In genomic region chr11:47414685-47415070, GRCh38 we compare ENCODE assay signal across 22 cellular contexts. TPM values are rescaled to one million over a fixed set of nuclear protein-coding genes. Genes with fewer than 3 reads are reported as not detected.
DNase-seq lines count a peak whose midpoint lies in the region; ATAC-seq, FAIRE-seq and TF ChIP-seq lines count a peak whose summit lies in the region.
"Had no signal": no experiment of that assay in that cellular context is flagged by ENCODE, and none has a peak within 500 bp of the region (broad histone marks: within the 10 kb centered on the region; RNA-seq: fewer than 3 reads in every experiment).

No MANE protein-coding gene starts in this region.

- peaks cover 9% of the 10 kb centered on the region; the same call in 1 of the 2 replicates for H3K36me3 ChIP-seq in ACC112 (ENCODE audit: insufficient read depth, low read length)
- H3K36me3 ChIP-seq in NT2/D1 (ENCODE audit: insufficient read depth, insufficient read length, low read length): peaks cover 85% of the 10 kb centered on the region
- peaks cover 11 to 20% of the 10 kb centered on the region in 2 donors for H3K36me3 ChIP-seq in kidney (ENCODE audit: control insufficient read depth in 1 of 2, insufficient read depth in 2 of 2, low read length in 2 of 2)
- peaks cover 71% of the 10 kb centered on the region for H3K36me3 ChIP-seq in skeletal muscle satellite cell (ENCODE audit: insufficient read depth, low read length)
- peaks cover 0 to 95% (median 52%) of the 10 kb centered on the region in 6 donors for H3K36me3 ChIP-seq in spleen

- H3K27me3 Mint-ChIP-seq in stimulated activated naive B cell treated with anti-CD40 and anti-IgM and Interleukin-4, amounts not matched to agents 10 μg/mL and 1 μg/mL and 100 μg/mL, for 72 hours: no peaks in the 10 kb centered on the region
- H3K27me3 Mint-ChIP-seq: activated naive CD4-positive, alpha-beta T cell treated with anti-CD3 and anti-CD28 coated beads, Interleukin-2, amount 10 ng/mL, durations not matched to agents 7 days and 5 days; CD8-positive, alpha-beta memory T cell had no signal

- no peak for ATAC-seq in stimulated activated naive B cell treated with anti-CD40 and anti-IgM and Interleukin-4, amounts not matched to agents 10 μg/mL and 1 μg/mL and 100 μg/mL, for 72 hours (replicated peaks)

- peaks cover 8 to 38% of the 10 kb centered on the region in 2 donors for H3K4me1 Mint-ChIP-seq in stimulated activated naive B cell treated with anti-CD40 and anti-IgM and Interleukin-4, amounts not matched to agents 10 μg/mL and 1 μg/mL and 100 μg/mL, for 72 hours

- H3K27me3 ChIP-seq in ACC112 (ENCODE audit: insufficient read depth, low read length) (no peaks in the 10 kb centered on the region), NT2/D1 (ENCODE audit: insufficient read depth, insufficient read length) (no peaks in the 10 kb centered on the region), skeletal muscle satellite cell (ENCODE audit: control insufficient read depth, insufficient read depth, low read length) (no peaks in the 10 kb centered on the region), spleen (replicated peaks in 1 of 7) (no peaks in the 10 kb centered on the region)
- H3K27me3 ChIP-seq: colonic mucosa had no signal

- H3K4me1 ChIP-seq in ACC112 (ENCODE audit: control insufficient read depth, insufficient read depth, low read length, unreplicated experiment) (peaks cover 51% of the 10 kb centered on the region), NT2/D1 (ENCODE audit: insufficient read depth, insufficient read length) (peaks cover 32% of the 10 kb centered on the region), kidney (ENCODE audit: control insufficient read depth in 1 of 2, insufficient read depth in 1 of 2, low read depth in 1 of 2, low read length in 2 of 2) (peaks cover 4 to 8% of the 10 kb centered on the region in 2 donors), skeletal muscle satellite cell (ENCODE audit: control insufficient read depth, insufficient read depth, low read length) (peaks cover 78% of the 10 kb centered on the region), spleen (peaks cover 3 to 45% (median 27%) of the 10 kb centered on the region in 6 donors)
- H3K4me1 ChIP-seq: colonic mucosa had no signal

- H3K4me3 Mint-ChIP-seq in stimulated activated naive B cell treated with anti-CD40 and anti-IgM and Interleukin-4, amounts not matched to agents 10 μg/mL and 1 μg/mL and 100 μg/mL, for 72 hours: no peak overlapping the region
- H3K4me3 Mint-ChIP-seq: activated naive CD4-positive, alpha-beta T cell treated with anti-CD3 and anti-CD28 coated beads, Interleukin-2, amount 10 ng/mL, durations not matched to agents 7 days and 5 days had no signal

- peak overlapping the region; percentile 29 for H3K9ac ChIP-seq in NT2/D1 (ENCODE audit: insufficient read length, low read depth)
- H3K9ac ChIP-seq in kidney (ENCODE audit: low read length in 2 of 2): no peak overlapping the region
- peak overlapping the region; percentile 38 for H3K9ac ChIP-seq in skeletal muscle satellite cell (ENCODE audit: low read depth, low read length)

- H3K27ac ChIP-seq in ACC112 (ENCODE audit: low read depth, low read length) (peak overlapping the region; percentile 74), kidney (ENCODE audit: low read depth in 2 of 2, low read length in 2 of 2) (no peak overlapping the region), spleen (no peak overlapping the region)
- H3K27ac ChIP-seq: HL-60 had no signal

- intact Hi-C loops in kidney (cut with DNase I) (no loop called here), spleen (cut with DNase I; ENCODE audit: low total_unique reads) (no loop called here)

- no peak overlapping the region for H3K4me3 ChIP-seq in ACC112 (ENCODE audit: low read depth, low read length)
- H3K4me3 ChIP-seq in NT2/D1 (ENCODE audit: insufficient read length, low read depth): no peak overlapping the region
- no peak overlapping the region for H3K4me3 ChIP-seq in kidney (ENCODE audit: low read length in 2 of 2)
- H3K4me3 ChIP-seq in skeletal muscle satellite cell (ENCODE audit: low read length): no peak overlapping the region
- H3K4me3 ChIP-seq in spleen: no peak overlapping the region
- H3K4me3 ChIP-seq: colonic mucosa, skin epidermis had no signal

- no peaks in the 10 kb centered on the region for H3K9me3 ChIP-seq in NT2/D1 (ENCODE audit: insufficient read depth, low read length)
- no peaks in the 10 kb centered on the region for H3K9me3 ChIP-seq in kidney (ENCODE audit: control insufficient read depth in 1 of 2, low read length in 2 of 2)
- no peaks in the 10 kb centered on the region for H3K9me3 ChIP-seq in skeletal muscle satellite cell (replicated peaks; ENCODE audit: low read length)
- H3K9me3 ChIP-seq in spleen: no peaks in the 10 kb centered on the region
- H3K9me3 ChIP-seq: colonic mucosa had no signal

- TF ChIP-seq CTCF in kidney (IDR thresholded peaks at IDR 0.05; ENCODE audit: borderline replicate concordance, extremely low read depth, insufficient read depth): no peak
- TF ChIP-seq CTCF in spleen (IDR thresholded peaks at IDR 0.05 in 8 of 11, conservative IDR thresholded peaks at IDR 0.05 in 3 of 11): no peak

- TF ChIP-seq POLR2A in spleen (IDR thresholded peaks at IDR 0.05): no peak

- no peak overlapping the region for H3K27ac Mint-ChIP-seq in stimulated activated naive B cell treated with anti-CD40 and anti-IgM and Interleukin-4, amounts not matched to agents 10 μg/mL and 1 μg/mL and 100 μg/mL, for 72 hours

- no peak overlapping the region for H2AFZ ChIP-seq in ACC112 (ENCODE audit: low read length, unreplicated experiment)

- FAIRE-seq in kidney (lab: Jason Lieb, UNC): no peak
- FAIRE-seq: endometrium, H1 had no signal

- H3K36me3 Mint-ChIP-seq in stimulated activated naive B cell treated with anti-CD40 and anti-IgM and Interleukin-4, amounts not matched to agents 10 μg/mL and 1 μg/mL and 100 μg/mL, for 72 hours: peaks cover 41 to 54% of the 10 kb centered on the region in 2 donors

- H3K79me2 ChIP-seq in ACC112 (ENCODE audit: control insufficient read depth, insufficient read depth, low read length, unreplicated experiment): peaks cover 25% of the 10 kb centered on the region

- peak overlapping the region; percentile 35 for H3K4me2 ChIP-seq in skeletal muscle satellite cell (ENCODE audit: low read length)

- DNase-seq in NT2/D1 (ENCODE audit: low read depth, low spot score) (no peak), kidney (peak; percentile 80), NCI-H2227 (lab: John Stamatoyannopoulos, UW; ENCODE audit: unreplicated experiment) (no peak), GDM1 (lab: John Stamatoyannopoulos, UW) (no peak), spleen (no peak)
- no peak for DNase-seq in stimulated activated naive B cell treated with anti-CD40 and anti-IgM and Interleukin-4, amounts not matched to agents 10 μg/mL and 1 μg/mL and 100 μg/mL, for 72 hours
- DNase-seq: activated CD4-positive, alpha-beta T cell treated with anti-CD3 and anti-CD28 coated beads, Interleukin-2, amount 50 U/mL, for 1 hour; activated naive CD4-positive, alpha-beta T cell treated with anti-CD3 and anti-CD28 coated beads, Interleukin-2, amount 10 ng/mL, durations not matched to agents 7 days and 5 days; CD8-positive, alpha-beta memory T cell; colonic mucosa; DMS79; NCI-H1930; NCI-H510A treated with DMSO at 0.1 percent for 48 hours; SIG-M5; T-helper 1 cell had no signal

- no peaks in the 10 kb centered on the region for H3K9me3 Mint-ChIP-seq in stimulated activated naive B cell treated with anti-CD40 and anti-IgM and Interleukin-4, amounts not matched to agents 10 μg/mL and 1 μg/mL and 100 μg/mL, for 72 hours
- H3K9me3 Mint-ChIP-seq: activated naive CD4-positive, alpha-beta T cell treated with anti-CD3 and anti-CD28 coated beads, Interleukin-2, amount 10 ng/mL, durations not matched to agents 7 days and 5 days; CD8-positive, alpha-beta memory T cell had no signal

- WGBS in spleen, 5 donors: 86 to 100% (median 93%) methylated on average over 1 to 19 of the region's 19 CpGs

RNA-seq across cellular contexts. Expression of gene SLC39A13, which starts 6.3 kb away (rescaled TPM):
- total RNA-seq in kidney: 80.6 TPM
- polyA plus RNA-seq in kidney (ENCODE audit: insufficient read depth, low read depth, low replicate concordance): 93.2 TPM
- 54.8 and 58.1 TPM in 2 replicates for total RNA-seq in skeletal muscle satellite cell (2012; rRNA removed)
- 10 to 100 TPM; 26.3 to 48.4 (median 43.2) TPM for total RNA-seq in spleen
- polyA plus RNA-seq in spleen: 10 to 100 TPM; 21.7 to 40.2 (median 26.0) TPM

RNA-seq across cellular contexts. Expression of gene PSMC3, which starts 11.6 kb away (rescaled TPM):
- 103 TPM for total RNA-seq in kidney
- polyA plus RNA-seq in kidney (ENCODE audit: insufficient read depth, low read depth, low replicate concordance): 171 TPM
- total RNA-seq in skeletal muscle satellite cell (2012; rRNA removed): 162 and 194 TPM in 2 replicates
- total RNA-seq in spleen: 10 to 100 TPM; 59.7 to 80.8 (median 66.4) TPM
- polyA plus RNA-seq in spleen: 100 to 1,000 TPM in 1 of 3 donors, 10 to 100 TPM in 2; 64.3 to 105 (median 90.0) TPM

RNA-seq across cellular contexts. Expression of gene RAPSN, which starts 34.3 kb away (rescaled TPM):
- total RNA-seq in kidney (0.41 TPM), spleen (1 to 10 TPM in 3 of 7 donors, under 1 TPM in 2, not detected in 2; 0.42 to 1.6 (median 1.2) TPM)
- polyA plus RNA-seq in kidney (ENCODE audit: insufficient read depth, low read depth, low replicate concordance) (0.28 TPM), spleen (1 to 10 TPM in 1 of 3 donors, under 1 TPM in 2; 0.53 to 1.5 (median 0.74) TPM)
- total RNA-seq in skeletal muscle satellite cell (2012; rRNA removed): 0.76 and 10.3 TPM in 2 replicates
- total RNA-seq: colonic mucosa had no signal
- polyA plus RNA-seq: CD8-positive, alpha-beta memory T cell had no signal

RNA-seq across cellular contexts. Expression of gene SPI1, which starts 36.3 kb away (rescaled TPM):
- 39.8 TPM for total RNA-seq in kidney
- 7.3 TPM for polyA plus RNA-seq in kidney (ENCODE audit: insufficient read depth, low read depth, low replicate concordance)
- not detected in 2 replicates for total RNA-seq in skeletal muscle satellite cell (2012; rRNA removed)
- 100 to 1,000 TPM in 6 of 7 donors, 10 to 100 TPM in 1; 95.7 to 366 (median 198) TPM for total RNA-seq in spleen
- polyA plus RNA-seq in spleen: 100 to 1,000 TPM in 1 of 3 donors, 10 to 100 TPM in 2; 84.2 to 128 (median 91.8) TPM
- total RNA-seq: fibroblast of villous mesenchyme, H1 had no signal
- polyA plus RNA-seq: CD8-positive, alpha-beta memory T cell had no signal

Comparison
In these comparisons a context has a peak if more than half of its experiments do, and no peak if none do; other contexts are left out.
1. H3K9ac ChIP-seq: peak in NT2/D1 (single experiment) and skeletal muscle satellite cell (single experiment); none in kidney (0 of 2).